1 cellular context compared by ENCODE assay signal in the genomic region with DNA sequence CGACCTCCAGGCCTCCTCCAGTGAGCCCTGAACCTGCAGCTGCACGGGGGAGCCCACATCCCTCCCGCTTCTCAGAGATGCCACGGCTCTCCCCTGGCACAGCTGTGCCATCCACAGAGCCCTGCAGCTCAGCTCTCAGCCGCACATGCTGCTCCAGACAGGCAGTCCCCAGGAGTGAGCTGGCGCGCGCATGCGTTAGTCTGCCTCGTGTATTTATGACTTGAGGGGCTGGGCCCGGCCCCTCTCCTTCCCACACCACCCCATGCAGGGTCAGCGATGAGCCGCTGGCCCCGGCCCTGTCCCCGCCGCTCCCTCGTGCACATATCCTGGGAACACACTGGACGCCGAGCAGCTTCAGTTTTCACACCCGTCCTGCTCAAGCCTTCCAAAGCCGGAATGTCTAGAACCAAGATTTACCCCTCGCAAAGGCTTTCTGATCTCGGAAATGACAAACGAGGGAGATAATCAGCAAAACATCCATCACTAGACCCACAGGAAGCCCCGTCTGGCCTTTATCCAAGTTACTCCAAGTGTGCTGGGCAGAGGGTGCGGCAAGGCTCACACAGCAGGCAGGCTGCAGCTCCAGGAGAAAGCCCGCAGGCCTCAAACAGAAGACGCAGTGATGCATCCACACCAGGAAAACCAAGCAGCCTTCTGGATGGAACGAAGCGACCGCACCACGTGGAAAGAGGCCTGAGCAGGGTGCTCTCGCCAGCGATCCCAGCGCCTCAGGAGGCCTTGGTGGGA.
TF ChIP-seq lines count a peak whose summit lies in the region.

No MANE protein-coding gene starts in this region.

TF ChIP-seq in IMR-90, 13 proteins besides CTCF, POLR2A, EP300 and RAD21:
- TF ChIP-seq CHD1 (IDR thresholded peaks at IDR 0.05; ENCODE audit: low read depth, low read length) (no peak), MXI1 (IDR thresholded peaks at IDR 0.05; ENCODE audit: borderline replicate concordance, low read depth, low read length) (no peak), NFE2L2 (IDR thresholded peaks at IDR 0.05; ENCODE audit: low read depth, low read length) (no peak), SMC3 (IDR thresholded peaks at IDR 0.05; ENCODE audit: low read depth, low read length) (no peak), FOS (IDR thresholded peaks at IDR 0.05; ENCODE audit: low read depth, low read length) (no peak), RFX5 (IDR thresholded peaks at IDR 0.05; ENCODE audit: low read depth, low read length) (no peak), BHLHE40 (IDR thresholded peaks at IDR 0.05; ENCODE audit: low read depth, low read length) (no peak), CEBPB (IDR thresholded peaks at IDR 0.05; ENCODE audit: low read depth, low read length) (no peak), MAFK (IDR thresholded peaks at IDR 0.05; ENCODE audit: low read depth, low read length) (no peak), RCOR1 (IDR thresholded peaks at IDR 0.05; ENCODE audit: insufficient replicate concordance, low read length) (no peak), MAZ (IDR thresholded peaks at IDR 0.05; ENCODE audit: borderline replicate concordance, low read depth, low read length) (no peak)
- TF ChIP-seq, protein P1, sequence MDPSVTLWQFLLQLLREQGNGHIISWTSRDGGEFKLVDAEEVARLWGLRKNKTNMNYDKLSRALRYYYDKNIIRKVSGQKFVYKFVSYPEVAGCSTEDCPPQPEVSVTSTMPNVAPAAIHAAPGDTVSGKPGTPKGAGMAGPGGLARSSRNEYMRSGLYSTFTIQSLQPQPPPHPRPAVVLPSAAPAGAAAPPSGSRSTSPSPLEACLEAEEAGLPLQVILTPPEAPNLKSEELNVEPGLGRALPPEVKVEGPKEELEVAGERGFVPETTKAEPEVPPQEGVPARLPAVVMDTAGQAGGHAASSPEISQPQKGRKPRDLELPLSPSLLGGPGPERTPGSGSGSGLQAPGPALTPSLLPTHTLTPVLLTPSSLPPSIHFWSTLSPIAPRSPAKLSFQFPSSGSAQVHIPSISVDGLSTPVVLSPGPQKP (IDR thresholded peaks at IDR 0.05; ENCODE audit: borderline replicate concordance, low read depth, low read length): no peak
- TF ChIP-seq, protein P2, sequence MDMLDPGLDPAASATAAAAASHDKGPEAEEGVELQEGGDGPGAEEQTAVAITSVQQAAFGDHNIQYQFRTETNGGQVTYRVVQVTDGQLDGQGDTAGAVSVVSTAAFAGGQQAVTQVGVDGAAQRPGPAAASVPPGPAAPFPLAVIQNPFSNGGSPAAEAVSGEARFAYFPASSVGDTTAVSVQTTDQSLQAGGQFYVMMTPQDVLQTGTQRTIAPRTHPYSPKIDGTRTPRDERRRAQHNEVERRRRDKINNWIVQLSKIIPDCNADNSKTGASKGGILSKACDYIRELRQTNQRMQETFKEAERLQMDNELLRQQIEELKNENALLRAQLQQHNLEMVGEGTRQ (IDR thresholded peaks at IDR 0.05; ENCODE audit: low read depth, low read length): no peak
TF ChIP-seq in IMR-90: peak in this region for 0.
